Comparison of ENCODE assay signal across 9 cellular contexts in the genomic region with DNA sequence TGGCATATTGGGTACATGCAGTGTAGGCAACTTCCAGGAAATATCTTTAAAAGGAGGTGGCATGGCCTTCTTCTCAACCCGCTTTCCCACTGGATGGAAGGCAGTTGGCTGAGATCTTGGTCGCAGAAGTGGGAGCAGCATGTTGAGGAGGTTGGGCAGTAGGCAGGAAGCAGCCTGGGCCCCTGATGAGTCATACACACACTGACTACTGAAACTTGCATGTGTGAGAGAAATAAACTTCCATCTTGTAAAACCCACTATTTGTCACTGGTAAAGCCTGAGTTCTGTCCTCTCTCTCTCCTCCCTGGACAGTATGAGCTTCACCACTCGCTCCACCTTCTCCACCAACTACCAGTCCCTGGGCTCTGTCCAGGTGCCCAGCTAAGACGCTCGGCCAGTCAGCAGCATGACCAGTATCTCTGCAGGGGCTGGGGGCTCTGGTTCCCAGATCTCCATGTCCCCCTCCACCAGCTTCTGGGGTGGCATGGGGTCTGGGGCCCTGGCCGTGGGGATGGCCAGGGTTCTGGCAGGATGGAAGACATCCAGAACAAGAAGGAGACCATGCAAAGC.
DNase-seq lines count a peak whose midpoint lies in the region; ATAC-seq and TF ChIP-seq lines count a peak whose summit lies in the region.
"Had no signal": no experiment of that assay in that cellular context is flagged by ENCODE, and none has a peak within 500 bp of the region (broad histone marks: within the 10 kb centered on the region; RNA-seq: fewer than 3 reads in every experiment).

No MANE protein-coding gene starts in this region.

- BruUV-seq in HCT116 (replicated peaks; lab: Mats Ljungman, UMichigan) = no TSS peak

- no peak overlapping the region for H2AFZ ChIP-seq in HCT116 (ENCODE audit: low read depth, low read length, poor library complexity, severe bottlenecking)

- H3K27ac ChIP-seq in HCT116 (ENCODE audit: low read depth, low read length) = no peak overlapping the region
- H3K27ac ChIP-seq in left ventricle myocardium inferior (replicated peaks) = no peak overlapping the region

- ATAC-seq in GM18867 (IDR thresholded peaks at IDR 0.05; ENCODE audit: unreplicated experiment) = peak; percentile 100
- ATAC-seq in HCT116 = 0 out of 2 replicates have a peak, but pooled peaks have one; percentile 38

- H3K4me3 ChIP-seq in HCT116 (replicated peaks in 1 of 2; ENCODE audit: low read depth in 1 of 2, low read length in 2 of 2) (no peak overlapping the region), left ventricle myocardium inferior (no peak overlapping the region)

- H3K9ac ChIP-seq in HCT116 (ENCODE audit: low read length) = no peak overlapping the region

- H4K20me1 ChIP-seq in HCT116 (ENCODE audit: insufficient read depth) = no peaks in the 10 kb centered on the region

- POLR2A ChIA-PET in HCT116 (lab: Charles Lee) = no interaction called here

- H3K27me3 ChIP-seq in HCT116 (ENCODE audit: insufficient read depth, low read length) (no peaks in the 10 kb centered on the region), left ventricle myocardium inferior (ENCODE audit: low read depth) (peaks cover 17% of the 10 kb centered on the region)

- DNase-seq in HCT116 (ENCODE audit: low read depth, low spot score) (no peak), LoVo (ENCODE audit: low spot score) (peak; percentile 19), islet precursor cell (peak; percentile 65), NCI-H2029 treated with DMSO at 0.1 percent for 48 hours (lab: John Stamatoyannopoulos, UW) (no peak), left ventricle myocardium inferior (no peak), epidermal melanocyte (ENCODE audit: insufficient read length, low spot score) (no peak), occipital lobe (lab: John Stamatoyannopoulos, UW) (no peak)
- DNase-seq: erythroblast had no signal

- RAD21 ChIA-PET in HCT116 (lab: Charles Lee; ENCODE audit: low non-redundant PET in 1 of 2, low total read pairs in 2 of 2, uncharacterized antibody in 2 of 2, unreplicated experiment in 2 of 2) = no interaction called here

- H3K79me2 ChIP-seq in HCT116 (ENCODE audit: insufficient read depth, low read length) = no peaks in the 10 kb centered on the region

- intact Hi-C loops in HCT116 (cut with micrococcal nuclease) = no loop called here
- intact Hi-C loops in left ventricle myocardium inferior (cut with micrococcal nuclease) = no loop called here

- TF ChIP-seq CTCF in HCT116 (IDR thresholded peaks at IDR 0.05 in 2 of 3, conservative IDR thresholded peaks at IDR 0.05 in 1 of 3; ENCODE audit: borderline replicate concordance in 1 of 3, insufficient read depth in 1 of 3, low read depth in 2 of 3, low read length in 2 of 3) (no peak), left ventricle myocardium inferior (IDR thresholded peaks at IDR 0.05; ENCODE audit: borderline replicate concordance) (no peak)

- peak overlapping the region; percentile 24; the same call in 1 of the 2 replicates for H3K4me2 ChIP-seq in HCT116 (ENCODE audit: low read length)

- TF ChIP-seq POLR2A in HCT116 (IDR thresholded peaks at IDR 0.05; ENCODE audit: borderline replicate concordance, extremely low read depth, insufficient read depth, insufficient read length) = no peak

- no peaks in the 10 kb centered on the region for H3K9me2 ChIP-seq in HCT116 (ENCODE audit: insufficient read depth)

- peaks cover 0 to 14% of the 10 kb centered on the region in 2 experiments; a peak in 2 of 4 replicates for H3K4me1 ChIP-seq in HCT116 (ENCODE audit: control insufficient read depth in 1 of 2, insufficient read depth in 2 of 2, low read length in 2 of 2)
- H3K4me1 ChIP-seq in left ventricle myocardium inferior = no peaks in the 10 kb centered on the region

- CTCF ChIA-PET in HCT116 (lab: Charles Lee) = no interaction called here

- no peak for TF ChIP-seq RAD21 in HCT116 (IDR thresholded peaks at IDR 0.05; ENCODE audit: low read depth)

- no peaks in the 10 kb centered on the region for H3K36me3 ChIP-seq in HCT116 (ENCODE audit: control insufficient read depth in 1 of 2, insufficient read depth in 2 of 2, low read length in 2 of 2)
- no peaks in the 10 kb centered on the region for H3K36me3 ChIP-seq in left ventricle myocardium inferior

- H3K9me3 ChIP-seq in HCT116 (ENCODE audit: control insufficient read depth in 1 of 2, insufficient read depth in 1 of 2, low read depth in 1 of 2, low read length in 2 of 2) (peaks cover 0 to 10% of the 10 kb centered on the region in 2 experiments; a peak in 2 of 4 replicates), left ventricle myocardium inferior (replicated peaks) (peaks cover 30% of the 10 kb centered on the region)

TF ChIP-seq in HCT116, 20 proteins besides CTCF, POLR2A, EP300 and RAD21:
- no peak for TF ChIP-seq EGR1 (IDR thresholded peaks at IDR 0.05; ENCODE audit: low read depth)
- TF ChIP-seq JUND (IDR thresholded peaks at IDR 0.05) = 0 out of 2 replicates have a peak, but pooled peaks have one; percentile 13

Comparison
In these comparisons a context has a peak if more than half of its experiments do, and no peak if none do; other contexts are left out.
1. DNase-seq: peak in LoVo (single experiment) and islet precursor cell (single experiment); none in HCT116 (single experiment), NCI-H2029 treated with DMSO at 0.1 percent for 48 hours (single experiment), left ventricle myocardium inferior (single experiment), epidermal melanocyte (single experiment) and occipital lobe (single experiment).